ENCODE assay signal across 14 cellular contexts in the genomic region with DNA sequence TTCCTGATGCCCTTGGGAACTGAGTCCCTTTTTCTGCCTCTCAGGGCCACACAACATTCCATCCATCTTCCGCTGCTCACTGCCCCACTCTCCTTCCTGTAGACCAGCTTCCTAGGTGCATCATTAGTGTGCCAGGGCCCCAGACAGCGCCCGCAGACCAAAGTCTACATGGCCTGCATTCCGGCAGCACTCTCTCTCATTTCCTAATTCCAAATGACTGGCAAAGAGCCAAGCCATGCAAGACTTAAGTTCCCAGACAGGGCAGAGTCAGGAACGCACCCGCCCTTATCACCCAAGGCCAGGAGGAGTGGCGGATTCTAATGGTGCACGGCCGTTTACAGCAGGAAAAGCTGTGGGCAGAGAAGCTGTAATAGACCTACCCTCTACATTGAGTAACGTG.
A peak's percentile ranks its signal among the peaks of the same experiment; 100 is the strongest.
DNase-seq lines count a peak whose midpoint lies in the region; ATAC-seq and TF ChIP-seq lines count a peak whose summit lies in the region.
"Had no signal": no experiment of that assay in that cellular context is flagged by ENCODE, and none has a peak within 500 bp of the region (broad histone marks: within the 10 kb centered on the region; RNA-seq: fewer than 3 reads in every experiment).

No MANE protein-coding gene starts in this region.

- H3K27me3 ChIP-seq in Caco-2 (replicated peaks; ENCODE audit: control insufficient read depth, insufficient read depth, low read length) = no peaks in the 10 kb centered on the region

- H3K4me1 ChIP-seq in Caco-2 = 0 out of 2 replicates have a peak, but pooled peaks cover 8% of the 10 kb centered on the region
- H3K4me1 ChIP-seq in mucosa of descending colon (ENCODE audit: low read depth) = no peaks in the 10 kb centered on the region
- H3K4me1 ChIP-seq: psoas muscle had no signal

- peaks cover 25% of the 10 kb centered on the region for H3K9me3 Mint-ChIP-seq in Caco-2 (ENCODE audit: unreplicated experiment)

- H3K36me3 ChIP-seq in Caco-2 (ENCODE audit: control insufficient read depth, insufficient read depth, low read length) (no peaks in the 10 kb centered on the region), mucosa of descending colon (ENCODE audit: low read depth) (no peaks in the 10 kb centered on the region)

- POLR2A ChIA-PET in Caco-2 (lab: Charles Lee) = no interaction called here
- POLR2A ChIA-PET in GM10248 (lab: Yijun Ruan, JAX) = no interaction called here

- no peak overlapping the region for H3K4me3 ChIP-seq in Caco-2 (ENCODE audit: low read depth, low read length)
- no peak overlapping the region for H3K4me3 ChIP-seq in epithelial cell of esophagus (ENCODE audit: low read length)
- H3K4me3 ChIP-seq in mucosa of descending colon = no peak overlapping the region
- H3K4me3 ChIP-seq: psoas muscle, SK-N-MC had no signal

- CTCF ChIA-PET in Caco-2 (lab: Charles Lee) (no interaction called here), GM10248 (lab: Yijun Ruan, JAX) (interaction anchor here (1.0 to 1.8 kb wide), 2 partner anchors 15 to 35 kb away, joined by 3 to 4 read pairs; no protein-coding TSS in a partner anchor)

- peak; percentile 96 for ATAC-seq in mucosa of descending colon
- no peak for ATAC-seq in GM21447 (IDR thresholded peaks at IDR 0.05; ENCODE audit: unreplicated experiment)
- ATAC-seq: activated CD8-positive, alpha-beta T cell treated with anti-CD3 and anti-CD28 coated beads for 36 hours; activated naive CD8-positive, alpha-beta T cell treated with anti-CD3 and anti-CD28 coated beads, Interleukin-2, amount 50 U/mL, for 24 hours; psoas muscle had no signal

- TF ChIP-seq CTCF in Caco-2 (IDR thresholded peaks at IDR 0.05; ENCODE audit: insufficient read depth in 1 of 2, low read depth in 1 of 2, low read length in 1 of 2, severe bottlenecking in 1 of 2, unreplicated experiment in 1 of 2) (no peak), epithelial cell of esophagus (IDR thresholded peaks at IDR 0.05; ENCODE audit: insufficient read depth, low read depth, low read length, missing control alignments) (no peak), mucosa of descending colon (IDR thresholded peaks at IDR 0.05) (no peak), GM10248 (IDR thresholded peaks at IDR 0.05; ENCODE audit: control extremely low read depth, extremely low read depth, low read depth, missing control alignments) (no peak)

- no peak overlapping the region for H3K4me3 Mint-ChIP-seq in Caco-2 (ENCODE audit: unreplicated experiment)
- H3K4me3 Mint-ChIP-seq: activated CD8-positive, alpha-beta T cell treated with anti-CD3 and anti-CD28 coated beads for 36 hours; activated naive CD8-positive, alpha-beta T cell treated with anti-CD3 and anti-CD28 coated beads, Interleukin-2, amount 50 U/mL, for 24 hours had no signal

- H3K27ac Mint-ChIP-seq in Caco-2 (ENCODE audit: unreplicated experiment) = no peak overlapping the region
- H3K27ac Mint-ChIP-seq: activated CD8-positive, alpha-beta T cell treated with anti-CD3 and anti-CD28 coated beads for 36 hours; activated naive CD8-positive, alpha-beta T cell treated with anti-CD3 and anti-CD28 coated beads, Interleukin-2, amount 50 U/mL, for 24 hours had no signal

- peak; percentile 3 to 47 for DNase-seq in Caco-2
- peak; percentile 28 for DNase-seq in NCI-H2171 (lab: John Stamatoyannopoulos, UW)
- peak; percentile 50 for DNase-seq in epithelial cell of esophagus (ENCODE audit: low read depth)
- peak; percentile 78 to 90 (median 82) for DNase-seq in mucosa of descending colon
- no peak for DNase-seq in SHP77 treated with DMSO at 0.1 percent for 48 hours (lab: John Stamatoyannopoulos, UW)
- DNase-seq in A172 (ENCODE audit: low spot score) = no peak
- DNase-seq in GM10248 (ENCODE audit: extremely low spot score) = no peak
- DNase-seq: activated CD8-positive, alpha-beta T cell treated with anti-CD3 and anti-CD28 coated beads for 36 hours; activated naive CD8-positive, alpha-beta T cell treated with anti-CD3 and anti-CD28 coated beads, Interleukin-2, amount 50 U/mL, for 24 hours; C1 segment of cervical spinal cord; NCI-H2029 treated with DMSO at 0.1 percent for 48 hours; psoas muscle had no signal

- intact Hi-C loops in Caco-2 (cut with micrococcal nuclease; ENCODE audit: unreplicated experiment) = no loop called here
- intact Hi-C loops in mucosa of descending colon (cut with DNase I, micrococcal nuclease) = no loop called here

- no TSS peak for BruUV-seq in Caco-2 (replicated peaks; lab: Mats Ljungman, UMichigan)

- peaks cover 6% of the 10 kb centered on the region for H3K4me1 Mint-ChIP-seq in Caco-2 (ENCODE audit: low read depth, unreplicated experiment)
- H3K4me1 Mint-ChIP-seq: activated naive CD8-positive, alpha-beta T cell treated with anti-CD3 and anti-CD28 coated beads, Interleukin-2, amount 50 U/mL, for 24 hours had no signal

- H3K9me3 ChIP-seq in Caco-2 = peaks cover 3% of the 10 kb centered on the region; the same call in 1 of the 2 replicates
- H3K9me3 ChIP-seq in mucosa of descending colon = peaks cover 9% of the 10 kb centered on the region

- H3K27me3 Mint-ChIP-seq in Caco-2 (ENCODE audit: insufficient read depth, unreplicated experiment) = no peaks in the 10 kb centered on the region
- H3K27me3 Mint-ChIP-seq: activated CD8-positive, alpha-beta T cell treated with anti-CD3 and anti-CD28 coated beads for 36 hours; activated naive CD8-positive, alpha-beta T cell treated with anti-CD3 and anti-CD28 coated beads, Interleukin-2, amount 50 U/mL, for 24 hours had no signal

- H3K36me3 Mint-ChIP-seq in Caco-2 (ENCODE audit: insufficient read depth, unreplicated experiment) = no peaks in the 10 kb centered on the region

Comparison
In these comparisons a context has a peak if more than half of its experiments do, and no peak if none do; other contexts are left out.
1. DNase-seq: peak in Caco-2 (2 of 2), NCI-H2171 (single experiment), epithelial cell of esophagus (single experiment) and mucosa of descending colon (3 of 3); none in SHP77 treated with DMSO at 0.1 percent for 48 hours (single experiment), A172 (single experiment) and GM10248 (single experiment).